ENCODE assay signal across 18 cellular contexts in genomic region chr1:113935970-113936369, GRCh38.
DNase-seq lines count a peak whose midpoint lies in the region; ATAC-seq lines count a peak whose summit lies in the region.
"Had no signal": no experiment of that assay in that cellular context is flagged by ENCODE, and none has a peak within 500 bp of the region (broad histone marks: within the 10 kb centered on the region; RNA-seq: fewer than 3 reads in every experiment).

No MANE protein-coding gene starts in this region.

- H3K9me3 Mint-ChIP-seq in activated T-cell treated with anti-CD3 and anti-CD28 coated beads, Interleukin-2, amount 50 U/mL, for 24 hours, result no peaks in the 10 kb centered on the region
- H3K9me3 Mint-ChIP-seq in activated naive CD8-positive, alpha-beta T cell (ENCODE audit: low read depth), result no peaks in the 10 kb centered on the region
- no peaks in the 10 kb centered on the region for H3K9me3 Mint-ChIP-seq in stimulated activated naive CD8-positive, alpha-beta T cell treated with anti-CD3 and anti-CD28 coated beads, Interleukin-15, Interleukin-2, amounts not matched to agents 100 ng/mL and 50 ng/mL, for 24 hours
- H3K9me3 Mint-ChIP-seq: activated T-helper 1 cell treated with anti-CD3 and anti-CD28 coated beads, Interleukin-12 subunit alpha, Interleukin-12 subunit beta, Interleukin-2, Interleukin-4 antibody, amounts not matched to agents 30 ng/mL and 10 ng/mL and 1 ng/mL, durations not matched to agents 14 hours and 24 hours and 36 hours had no signal

- peaks cover 97% of the 10 kb centered on the region for H3K4me1 Mint-ChIP-seq in activated T-cell treated with anti-CD3 and anti-CD28 coated beads, Interleukin-2, amount 50 U/mL, for 24 hours (ENCODE audit: low read depth)
- H3K4me1 Mint-ChIP-seq in activated naive CD8-positive, alpha-beta T cell (ENCODE audit: low read depth), result peaks cover 94% of the 10 kb centered on the region
- H3K4me1 Mint-ChIP-seq in stimulated activated naive CD8-positive, alpha-beta T cell treated with anti-CD3 and anti-CD28 coated beads, Interleukin-15, Interleukin-2, amounts not matched to agents 100 ng/mL and 50 ng/mL, for 24 hours (ENCODE audit: low read depth), result peaks cover 100% of the 10 kb centered on the region

- peaks cover 44% of the 10 kb centered on the region for H3K36me3 Mint-ChIP-seq in activated T-cell treated with anti-CD3 and anti-CD28 coated beads, Interleukin-2, amount 50 U/mL, for 24 hours (ENCODE audit: low read depth)
- peaks cover 9% of the 10 kb centered on the region for H3K36me3 Mint-ChIP-seq in activated naive CD8-positive, alpha-beta T cell
- H3K36me3 Mint-ChIP-seq in stimulated activated naive CD8-positive, alpha-beta T cell treated with anti-CD3 and anti-CD28 coated beads, Interleukin-15, Interleukin-2, amounts not matched to agents 100 ng/mL and 50 ng/mL, for 24 hours (ENCODE audit: low read depth), result peaks cover 52% of the 10 kb centered on the region

- no peak overlapping the region for H3K4me3 ChIP-seq in HAP-1
- H3K4me3 ChIP-seq: BLaER1, mucosa of descending colon, vagina had no signal

- H3K4me3 Mint-ChIP-seq in activated T-cell treated with anti-CD3 and anti-CD28 coated beads, Interleukin-2, amount 50 U/mL, for 24 hours, result peak overlapping the region; percentile 3
- H3K4me3 Mint-ChIP-seq in activated naive CD8-positive, alpha-beta T cell, result peak overlapping the region; percentile 27
- peak overlapping the region; percentile 21 for H3K4me3 Mint-ChIP-seq in stimulated activated naive CD8-positive, alpha-beta T cell treated with anti-CD3 and anti-CD28 coated beads, Interleukin-15, Interleukin-2, amounts not matched to agents 100 ng/mL and 50 ng/mL, for 24 hours
- H3K4me3 Mint-ChIP-seq: activated T-helper 1 cell treated with anti-CD3 and anti-CD28 coated beads, Interleukin-12 subunit alpha, Interleukin-12 subunit beta, Interleukin-2, Interleukin-4 antibody, amounts not matched to agents 30 ng/mL and 10 ng/mL and 1 ng/mL, durations not matched to agents 14 hours and 24 hours and 36 hours had no signal

- no peaks in the 10 kb centered on the region for H3K27me3 ChIP-seq in HAP-1 (ENCODE audit: low read depth)
- H3K27me3 ChIP-seq: BLaER1, vagina had no signal

- H3K36me3 ChIP-seq in HAP-1 (replicated peaks), result peaks cover 8% of the 10 kb centered on the region

- no peaks in the 10 kb centered on the region for H3K27me3 Mint-ChIP-seq in activated T-cell treated with anti-CD3 and anti-CD28 coated beads, Interleukin-2, amount 50 U/mL, for 24 hours
- no peaks in the 10 kb centered on the region for H3K27me3 Mint-ChIP-seq in activated naive CD8-positive, alpha-beta T cell
- no peaks in the 10 kb centered on the region for H3K27me3 Mint-ChIP-seq in stimulated activated naive CD8-positive, alpha-beta T cell treated with anti-CD3 and anti-CD28 coated beads, Interleukin-15, Interleukin-2, amounts not matched to agents 100 ng/mL and 50 ng/mL, for 24 hours

- H3K27ac Mint-ChIP-seq in activated T-cell treated with anti-CD3 and anti-CD28 coated beads, Interleukin-2, amount 50 U/mL, for 24 hours, result peak overlapping the region; percentile 57
- peak overlapping the region; percentile 68 for H3K27ac Mint-ChIP-seq in activated naive CD8-positive, alpha-beta T cell
- peak overlapping the region; percentile 0 for H3K27ac Mint-ChIP-seq in stimulated activated naive CD8-positive, alpha-beta T cell treated with anti-CD3 and anti-CD28 coated beads, Interleukin-15, Interleukin-2, amounts not matched to agents 100 ng/mL and 50 ng/mL, for 24 hours
- H3K27ac Mint-ChIP-seq: activated T-helper 1 cell treated with anti-CD3 and anti-CD28 coated beads, Interleukin-12 subunit alpha, Interleukin-12 subunit beta, Interleukin-2, Interleukin-4 antibody, amounts not matched to agents 30 ng/mL and 10 ng/mL and 1 ng/mL, durations not matched to agents 14 hours and 24 hours and 36 hours had no signal

- no peak for DNase-seq in activated T-cell treated with anti-CD3 and anti-CD28 coated beads, Interleukin-2, amount 50 U/mL, for 24 hours
- DNase-seq in activated T-cell treated with anti-CD3 and anti-CD28 coated beads, Interleukin-2, amount 50 U/mL, for 1 hour, result no peak
- no peak for DNase-seq in HAP-1 (ENCODE audit: low spot score in 2 of 2)
- DNase-seq: activated CD4-positive, alpha-beta T cell treated with anti-CD3 and anti-CD28 coated beads, Interleukin-2, amount 50 U/mL, for 4 hours; GDM1; H7; mucosa of descending colon; NCI-H1417; NCI-H2171 treated with DMSO at 0.1 percent for 48 hours; SHP77; stimulated activated CD4-positive, alpha-beta T cell treated with anti-CD3 and anti-CD28 coated beads, Interleukin-4, amount 100 ng/mL, for 4 hours; substantia nigra had no signal

- H3K4me1 ChIP-seq in HAP-1, result peaks cover 20% of the 10 kb centered on the region

- in situ Hi-C loops in HAP-1 (cut with MboI; ENCODE audit: low sequenced_read_pairs), result no loop called here

- H3K9me3 ChIP-seq in HAP-1, result no peaks in the 10 kb centered on the region
- H3K9me3 ChIP-seq: mucosa of descending colon, vagina had no signal

- no peak for ATAC-seq in HG02759 (IDR thresholded peaks at IDR 0.05; ENCODE audit: unreplicated experiment)
- ATAC-seq: mucosa of descending colon had no signal

Comparison
In these comparisons a context has a peak if more than half of its experiments do, and no peak if none do; other contexts are left out.
1. H3K27ac Mint-ChIP-seq: peak in every context shown above with its lines; median percentile 68 in activated naive CD8-positive, alpha-beta T cell; 57 in activated T-cell treated with anti-CD3 and anti-CD28 coated beads, Interleukin-2, amount 50 U/mL, for 24 hours; 0 in stimulated activated naive CD8-positive, alpha-beta T cell treated with anti-CD3 and anti-CD28 coated beads, Interleukin-15, Interleukin-2, amounts not matched to agents 100 ng/mL and 50 ng/mL, for 24 hours.